ENCODE assay signal across 20 cellular contexts in the genomic region with DNA sequence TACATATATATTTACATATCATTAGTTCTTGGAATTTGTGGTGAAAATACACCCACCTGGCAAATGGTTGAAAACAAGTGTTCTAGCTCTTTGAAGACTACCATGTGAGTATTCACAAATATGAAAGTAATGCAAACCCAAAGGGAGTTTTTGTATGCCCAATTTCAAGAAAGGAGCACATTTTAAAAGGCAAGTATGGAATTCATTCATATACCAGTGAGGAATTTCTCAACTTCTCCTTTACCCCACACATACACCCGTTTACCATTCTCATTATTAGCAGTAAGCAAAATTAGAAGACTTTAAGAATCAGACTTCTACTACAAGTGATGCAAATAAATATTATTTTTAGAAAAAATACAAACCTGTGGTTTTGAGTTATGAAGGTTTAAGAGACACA. TPM values are rescaled to one million over a fixed set of nuclear protein-coding genes. Genes with fewer than 3 reads are reported as not detected.
DNase-seq lines count a peak whose midpoint lies in the region; ATAC-seq, FAIRE-seq and TF ChIP-seq lines count a peak whose summit lies in the region.
"Had no signal": no experiment of that assay in that cellular context is flagged by ENCODE, and none has a peak within 500 bp of the region (broad histone marks: within the 10 kb centered on the region; RNA-seq: fewer than 3 reads in every experiment).

No MANE protein-coding gene starts in this region.

- no peak for FAIRE-seq in HepG2 (lab: Jason Lieb, UNC)
- FAIRE-seq: pancreas, small intestine had no signal

- peaks cover 19% of the 10 kb centered on the region for H3K4me1 ChIP-seq in endocrine pancreas (ENCODE audit: control insufficient read depth, insufficient read depth, low read length)
- H3K4me1 ChIP-seq in HepG2 (ENCODE audit: insufficient read depth, low read length): peaks cover 33% of the 10 kb centered on the region

- H3K27me3 ChIP-seq in endocrine pancreas (ENCODE audit: control insufficient read depth, insufficient read depth, low read length): no peaks in the 10 kb centered on the region
- no peaks in the 10 kb centered on the region for H3K27me3 ChIP-seq in HepG2 (ENCODE audit: control insufficient read depth in 1 of 2, insufficient read depth in 2 of 2, low read length in 2 of 2)
- H3K27me3 ChIP-seq in MG63: no peaks in the 10 kb centered on the region
- H3K27me3 ChIP-seq: cardiac muscle cell, pancreas, SJCRH30, upper lobe of left lung had no signal

- H3K36me3 ChIP-seq in endocrine pancreas (ENCODE audit: control insufficient read depth, insufficient read depth, low read length) (no peaks in the 10 kb centered on the region), HepG2 (replicated peaks in 1 of 2; ENCODE audit: control insufficient read depth in 1 of 2, insufficient read depth in 2 of 2, low read length in 2 of 2) (no peaks in the 10 kb centered on the region), MG63 (no peaks in the 10 kb centered on the region)
- H3K36me3 ChIP-seq: cardiac muscle cell, pancreas, SJCRH30, upper lobe of left lung had no signal

- POLR2A ChIA-PET in HepG2 (lab: Yijun Ruan, JAX): no interaction called here

- no TSS peak for BruUV-seq in HepG2 (replicated peaks; lab: Mats Ljungman, UMichigan)

- no peak for TF ChIP-seq CTCF in HepG2 (CRISPR knock-in tag; IDR thresholded peaks at IDR 0.05)

- H3K79me2 ChIP-seq in HepG2 (ENCODE audit: insufficient read depth, low read length): peaks cover 36% of the 10 kb centered on the region

- no peaks in the 10 kb centered on the region for H3K9me3 ChIP-seq in endocrine pancreas (ENCODE audit: control insufficient read depth, low read length)
- H3K9me3 ChIP-seq in HepG2 (ENCODE audit: low read length): no peaks in the 10 kb centered on the region
- no peaks in the 10 kb centered on the region for H3K9me3 ChIP-seq in MG63
- H3K9me3 ChIP-seq: pancreas, SJCRH30, upper lobe of left lung had no signal

- no peaks in the 10 kb centered on the region for H4K20me1 ChIP-seq in HepG2 (ENCODE audit: insufficient read depth, low read length)

- H3K27ac ChIP-seq in HepG2 (ENCODE audit: extremely low read length, insufficient read depth, low read length): no peak overlapping the region
- H3K27ac ChIP-seq: cardiac muscle cell, pancreas, SJCRH30 had no signal

- DNase-seq in activated CD4-positive, CD25-positive, alpha-beta regulatory T cell treated with anti-CD3 and anti-CD28 coated beads, Interleukin-2, amount 50 U/mL, for 72 hours: no peak
- DNase-seq in HepG2 (ENCODE audit: low spot score) (no peak), MG63 (no peak), amygdala (lab: John Stamatoyannopoulos, UW) (no peak)
- DNase-seq: activated CD4-positive, alpha-beta T cell treated with anti-CD3 and anti-CD28 coated beads, Interleukin-2, amount 50 U/mL, for 1 hour; activated T-cell treated with anti-CD3 and anti-CD28 coated beads, Interleukin-2, amount 50 U/mL, for 4 hours; C1 segment of cervical spinal cord; effector CD4-positive, alpha-beta T cell; NCI-H1436; pancreas; SJCRH30; small intestine; stimulated activated naive CD4-positive, alpha-beta T cell; T-helper 9 cell; upper lobe of left lung had no signal

- ATAC-seq in activated CD4-positive, CD25-positive, alpha-beta regulatory T cell treated with anti-CD3 and anti-CD28 coated beads, Interleukin-2, amount 50 U/mL, for 24 hours: peak; percentile 33 to 41
- ATAC-seq in GM21529 (IDR thresholded peaks at IDR 0.05; ENCODE audit: unreplicated experiment): peak; percentile 33
- peak; percentile 33 for ATAC-seq in HG03565 (IDR thresholded peaks at IDR 0.05; ENCODE audit: unreplicated experiment)
- ATAC-seq in HepG2: no peak

- TF ChIP-seq POLR2A in HepG2 (IDR thresholded peaks at IDR 0.05; ENCODE audit: insufficient read depth in 1 of 2, low read depth in 2 of 2, low read length in 2 of 2): no peak

- CTCF ChIA-PET in HepG2 (lab: Yijun Ruan, JAX; ENCODE audit: low intra/inter-chr PET ratio, low total read pairs): no interaction called here

- WGBS in HepG2 (ENCODE audit: low lambda C conversion rate): 97% methylated on average over 1 of the region's 1 CpG

- no peak overlapping the region for H3K9ac ChIP-seq in endocrine pancreas (ENCODE audit: control insufficient read depth, insufficient read depth, low read length)
- H3K9ac ChIP-seq in HepG2 (ENCODE audit: insufficient read depth, low read depth, low read length): no peak overlapping the region

- peak overlapping the region; percentile 44 for H3K4me3 ChIP-seq in endocrine pancreas (ENCODE audit: control insufficient read depth, insufficient read depth, low read length)
- H3K4me3 ChIP-seq in HepG2 (replicated peaks in 1 of 3; ENCODE audit: insufficient read depth in 1 of 3, low read depth in 2 of 3, low read length in 3 of 3): no peak overlapping the region
- no peak overlapping the region for H3K4me3 ChIP-seq in MG63
- H3K4me3 ChIP-seq: cardiac muscle cell, pancreas, SJCRH30, upper lobe of left lung had no signal

- H2AFZ ChIP-seq in HepG2 (ENCODE audit: low read length): no peak overlapping the region

- in situ Hi-C loops in HepG2 (cut with HindIII; ENCODE audit: extremely low pct_ligation_motif_present, low pct_unique_long_range_greater_than_20kb): no loop called here

- no peak for TF ChIP-seq RAD21 in HepG2 (CRISPR knock-in tag; IDR thresholded peaks at IDR 0.05)

- H3K4me2 ChIP-seq in HepG2 (ENCODE audit: low read depth, low read length): no peak overlapping the region

- no peak for TF ChIP-seq EP300 in HepG2 (IDR thresholded peaks at IDR 0.05; ENCODE audit: low read depth in 2 of 2, low read length in 2 of 2)
- no peak for TF ChIP-seq EP300 in HepG2 (CRISPR knock-in tag; IDR thresholded peaks at IDR 0.05; ENCODE audit: borderline replicate concordance)

- intact Hi-C loops in HepG2 (cut with micrococcal nuclease; ENCODE audit: unreplicated experiment): no loop called here

TF ChIP-seq in HepG2, 621 proteins besides CTCF, POLR2A, EP300 and RAD21 (continues in another document):
- TF ChIP-seq, protein P1, sequence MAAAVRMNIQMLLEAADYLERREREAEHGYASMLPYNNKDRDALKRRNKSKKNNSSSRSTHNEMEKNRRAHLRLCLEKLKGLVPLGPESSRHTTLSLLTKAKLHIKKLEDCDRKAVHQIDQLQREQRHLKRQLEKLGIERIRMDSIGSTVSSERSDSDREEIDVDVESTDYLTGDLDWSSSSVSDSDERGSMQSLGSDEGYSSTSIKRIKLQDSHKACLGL (CRISPR knock-in tag; IDR thresholded peaks at IDR 0.05): no peak
- TF ChIP-seq ZNF574 (CRISPR knock-in tag; IDR thresholded peaks at IDR 0.05): no peak

RNA-seq across cellular contexts. Expression of gene RABGAP1L, which starts 8.1 kb away (rescaled TPM):
- 22.6 and 27.8 TPM in 2 replicates for total RNA-seq in HepG2 (2016; rRNA removed; fragmentation: Illumina TruSeq; extraction: Trizol)
- 8.0 and 9.8 TPM in 2 replicates for total RNA-seq in HepG2 (2016; cell fraction: cytosol; rRNA removed; fragmentation: Illumina TruSeq; extraction: Trizol; ENCODE audit: low read depth)
- total RNA-seq in HepG2 (2016; cell fraction: insoluble cytoplasmic fraction; rRNA removed; fragmentation: Illumina TruSeq; extraction: Trizol): 22.4 and 27.7 TPM in 2 replicates
- total RNA-seq in HepG2 (2016; cell fraction: membrane; rRNA removed; fragmentation: Illumina TruSeq; extraction: Trizol): 6.6 and 7.1 TPM in 2 replicates
- total RNA-seq in HepG2 (2016; cell fraction: nucleus; rRNA removed; fragmentation: Illumina TruSeq; extraction: Trizol): 52.5 and 56.6 TPM in 2 replicates
- 7.0 and 7.9 TPM in 2 replicates for polyA plus RNA-seq in HepG2 (2011; rRNA removed)
- polyA plus RNA-seq in HepG2 (2011; cell fraction: cytosol; rRNA removed): 3.6 and 6.8 TPM in 2 replicates
- polyA plus RNA-seq in HepG2 (2011; cell fraction: nucleus; rRNA removed): 6.0 and 8.0 TPM in 2 replicates
- 6.0 and 8.6 TPM in 2 replicates for polyA plus RNA-seq in HepG2 (2012)
- polyA plus RNA-seq in HepG2 (2016; cell fraction: cytosol; fragmentation: Illumina TruSeq; extraction: Trizol; ENCODE audit: low read depth): 0.60 and 0.68 TPM in 2 replicates
- polyA plus RNA-seq in HepG2 (2016; cell fraction: insoluble cytoplasmic fraction; fragmentation: Illumina TruSeq; extraction: Trizol; ENCODE audit: low read depth): 12.1 and 13.5 TPM in 2 replicates
- 0.87 and 1.3 TPM in 2 replicates for polyA plus RNA-seq in HepG2 (2016; cell fraction: membrane; fragmentation: Illumina TruSeq; extraction: Trizol; ENCODE audit: low read depth)
- polyA plus RNA-seq in HepG2 (2016; cell fraction: nucleus; fragmentation: Illumina TruSeq; extraction: Trizol; ENCODE audit: insufficient read depth, low read depth): 10.1 and 10.5 TPM in 2 replicates
- 21.9 and 40.8 TPM in 2 replicates for polyA minus RNA-seq in HepG2 (2011; rRNA and poly(A)+ RNA removed; ENCODE audit: low replicate concordance)
- polyA minus RNA-seq in HepG2 (2011; cell fraction: cytosol; rRNA and poly(A)+ RNA removed): 14.2 and 22.6 TPM in 2 replicates
- polyA minus RNA-seq in HepG2 (2011; cell fraction: nucleus; rRNA and poly(A)+ RNA removed): 114 and 137 TPM in 2 replicates
- total RNA-seq in MG63 (2014; rRNA removed; shearing (Covaris generic); ENCODE audit: low replicate concordance): 8.9 and 14.8 TPM in 2 replicates
